Comparison of ENCODE assay signal across 1 cellular context in the genomic region with DNA sequence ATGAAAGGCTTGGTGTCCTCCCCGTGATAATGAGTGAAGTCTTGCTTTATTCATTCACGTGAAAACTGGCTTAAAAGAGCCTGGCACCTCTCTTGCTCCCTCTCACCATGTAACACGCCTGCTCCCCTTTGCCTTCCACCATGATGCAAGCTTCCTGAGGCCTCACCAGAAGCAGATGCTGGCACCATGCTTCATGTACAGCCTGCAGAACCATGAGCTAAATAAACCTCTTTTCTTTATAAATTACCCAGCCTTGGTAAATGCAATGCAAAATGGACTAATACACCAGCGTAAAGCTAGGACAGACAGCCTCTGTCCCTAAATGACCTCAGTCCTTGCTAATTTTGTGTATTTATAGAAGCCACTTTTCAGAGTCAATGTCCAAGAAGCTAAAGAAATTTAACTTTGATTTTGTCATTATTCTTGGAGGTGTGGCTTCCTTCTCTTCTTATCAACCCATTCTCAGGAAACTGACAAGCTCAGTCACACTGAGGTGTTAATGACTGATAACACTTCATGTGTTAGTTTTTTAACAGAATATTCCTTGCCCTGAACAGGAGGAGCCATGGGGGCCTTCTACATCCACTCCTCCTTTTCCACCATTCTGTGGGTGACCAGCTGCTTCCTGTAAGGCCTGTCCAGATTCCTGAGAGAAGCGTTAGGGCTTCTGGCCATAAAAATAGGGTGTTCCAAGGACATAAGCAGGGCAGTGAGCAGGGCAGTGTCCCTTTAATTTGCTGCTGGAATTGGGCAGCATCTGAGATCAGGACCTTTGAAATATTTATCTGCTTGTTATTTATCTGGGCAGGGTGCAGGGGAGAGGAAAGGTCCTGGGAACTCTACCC.
TF ChIP-seq lines count a peak whose summit lies in the region.

No MANE protein-coding gene starts in this region.

TF ChIP-seq in K562, 482 proteins besides CTCF, POLR2A, EP300 and RAD21 (continued from another document and continues in another):
- no peak for TF ChIP-seq ETV6 (IDR thresholded peaks at IDR 0.05; ENCODE audit: borderline replicate concordance in 1 of 2, low read depth in 2 of 2, low read length in 1 of 2)
- no peak for TF ChIP-seq ETV6 (CRISPR knock-in tag; IDR thresholded peaks at IDR 0.05; ENCODE audit: borderline replicate concordance)
- no peak for TF ChIP-seq EZH2 (IDR thresholded peaks at IDR 0.05; ENCODE audit: borderline replicate concordance, low read depth, low read length)
- no peak for TF ChIP-seq FOXA3 (CRISPR knock-in tag; conservative IDR thresholded peaks at IDR 0.05 in 1 of 2, IDR thresholded peaks at IDR 0.05 in 1 of 2)
- no peak for TF ChIP-seq NFXL1 (CRISPR knock-in tag; IDR thresholded peaks at IDR 0.05)
- no peak for TF ChIP-seq ZZZ3 (IDR thresholded peaks at IDR 0.05)
- TF ChIP-seq HIVEP1 (CRISPR knock-in tag; IDR thresholded peaks at IDR 0.05) = no peak
- no peak for TF ChIP-seq RBM39 (optimal IDR thresholded peaks at IDR 0.05; ENCODE audit: low read depth, low read length)
- TF ChIP-seq ADNP (tag; IDR thresholded peaks at IDR 0.05) = 0 out of 2 replicates have a peak, but pooled peaks have one; percentile 38
- TF ChIP-seq ZNF699 (CRISPR knock-in tag; IDR thresholded peaks at IDR 0.05; ENCODE audit: insufficient replicate concordance) = no peak
- no peak for TF ChIP-seq RBM22 (IDR thresholded peaks at IDR 0.05; ENCODE audit: low read depth, low read length, poor library complexity, severe bottlenecking)
- TF ChIP-seq ETS2 (tag; IDR thresholded peaks at IDR 0.05; ENCODE audit: borderline replicate concordance, poor library complexity, severe bottlenecking) = no peak
- no peak for TF ChIP-seq DIDO1 (tag; IDR thresholded peaks at IDR 0.05; ENCODE audit: low read depth)
- TF ChIP-seq, protein P1, sequence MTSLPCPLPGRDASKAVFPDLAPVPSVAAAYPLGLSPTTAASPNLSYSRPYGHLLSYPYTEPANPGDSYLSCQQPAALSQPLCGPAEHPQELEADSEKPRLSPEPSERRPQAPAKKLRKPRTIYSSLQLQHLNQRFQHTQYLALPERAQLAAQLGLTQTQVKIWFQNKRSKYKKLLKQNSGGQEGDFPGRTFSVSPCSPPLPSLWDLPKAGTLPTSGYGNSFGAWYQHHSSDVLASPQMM (CRISPR knock-in tag; IDR thresholded peaks at IDR 0.05) = no peak
- peak; percentile 69; the same call in 1 of the 2 replicates for TF ChIP-seq FOXM1 (IDR thresholded peaks at IDR 0.05; ENCODE audit: low read depth)
- TF ChIP-seq FOXM1 (CRISPR knock-in tag; IDR thresholded peaks at IDR 0.05; ENCODE audit: low read depth) = no peak
- no peak for TF ChIP-seq NFRKB (IDR thresholded peaks at IDR 0.05; ENCODE audit: low read depth)
- no peak for TF ChIP-seq POLR3A (IDR thresholded peaks at IDR 0.05; ENCODE audit: borderline replicate concordance, extremely low read depth, insufficient read depth, insufficient read length)
- no peak for TF ChIP-seq RFX7 (CRISPR knock-in tag; IDR thresholded peaks at IDR 0.05)
- no peak for TF ChIP-seq ZNF444 (CRISPR knock-in tag; IDR thresholded peaks at IDR 0.05)
- TF ChIP-seq ERF (CRISPR knock-in tag; IDR thresholded peaks at IDR 0.05) = no peak
- TF ChIP-seq, protein P2, sequence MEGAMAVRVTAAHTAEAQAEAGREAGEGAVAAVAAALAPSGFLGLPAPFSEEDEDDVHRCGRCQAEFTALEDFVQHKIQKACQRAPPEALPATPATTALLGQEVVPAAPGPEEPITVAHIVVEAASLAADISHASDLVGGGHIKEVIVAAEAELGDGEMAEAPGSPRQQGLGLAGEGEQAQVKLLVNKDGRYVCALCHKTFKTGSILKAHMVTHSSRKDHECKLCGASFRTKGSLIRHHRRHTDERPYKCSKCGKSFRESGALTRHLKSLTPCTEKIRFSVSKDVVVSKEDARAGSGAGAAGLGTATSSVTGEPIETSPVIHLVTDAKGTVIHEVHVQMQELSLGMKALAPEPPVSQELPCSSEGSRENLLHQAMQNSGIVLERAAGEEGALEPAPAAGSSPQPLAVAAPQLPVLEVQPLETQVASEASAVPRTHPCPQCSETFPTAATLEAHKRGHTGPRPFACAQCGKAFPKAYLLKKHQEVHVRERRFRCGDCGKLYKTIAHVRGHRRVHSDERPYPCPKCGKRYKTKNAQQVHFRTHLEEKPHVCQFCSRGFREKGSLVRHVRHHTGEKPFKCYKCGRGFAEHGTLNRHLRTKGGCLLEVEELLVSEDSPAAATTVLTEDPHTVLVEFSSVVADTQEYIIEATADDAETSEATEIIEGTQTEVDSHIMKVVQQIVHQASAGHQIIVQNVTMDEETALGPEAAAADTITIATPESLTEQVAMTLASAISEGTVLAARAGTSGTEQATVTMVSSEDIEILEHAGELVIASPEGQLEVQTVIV (CRISPR knock-in tag; IDR thresholded peaks at IDR 0.05; ENCODE audit: borderline replicate concordance) = no peak
- TF ChIP-seq, protein P3, sequence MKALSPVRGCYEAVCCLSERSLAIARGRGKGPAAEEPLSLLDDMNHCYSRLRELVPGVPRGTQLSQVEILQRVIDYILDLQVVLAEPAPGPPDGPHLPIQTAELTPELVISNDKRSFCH (CRISPR knock-in tag; IDR thresholded peaks at IDR 0.05) = no peak
- TF ChIP-seq, protein P3 (tag; IDR thresholded peaks at IDR 0.05) = no peak
- TF ChIP-seq SMAD4 (CRISPR knock-in tag; conservative IDR thresholded peaks at IDR 0.05) = no peak
- no peak for TF ChIP-seq ESRRB (CRISPR knock-in tag; IDR thresholded peaks at IDR 0.05; ENCODE audit: borderline replicate concordance)
- TF ChIP-seq RBBP5 (IDR thresholded peaks at IDR 0.05; ENCODE audit: borderline replicate concordance, insufficient read depth, low read length, poor library complexity, severe bottlenecking) = no peak
- peak; percentile 55 for TF ChIP-seq HDAC3 (IDR thresholded peaks at IDR 0.05; ENCODE audit: borderline replicate concordance, partially characterized antibody)
- no peak for TF ChIP-seq GABPA (tag; conservative IDR thresholded peaks at IDR 0.05; ENCODE audit: low read depth)
- TF ChIP-seq, protein P4, sequence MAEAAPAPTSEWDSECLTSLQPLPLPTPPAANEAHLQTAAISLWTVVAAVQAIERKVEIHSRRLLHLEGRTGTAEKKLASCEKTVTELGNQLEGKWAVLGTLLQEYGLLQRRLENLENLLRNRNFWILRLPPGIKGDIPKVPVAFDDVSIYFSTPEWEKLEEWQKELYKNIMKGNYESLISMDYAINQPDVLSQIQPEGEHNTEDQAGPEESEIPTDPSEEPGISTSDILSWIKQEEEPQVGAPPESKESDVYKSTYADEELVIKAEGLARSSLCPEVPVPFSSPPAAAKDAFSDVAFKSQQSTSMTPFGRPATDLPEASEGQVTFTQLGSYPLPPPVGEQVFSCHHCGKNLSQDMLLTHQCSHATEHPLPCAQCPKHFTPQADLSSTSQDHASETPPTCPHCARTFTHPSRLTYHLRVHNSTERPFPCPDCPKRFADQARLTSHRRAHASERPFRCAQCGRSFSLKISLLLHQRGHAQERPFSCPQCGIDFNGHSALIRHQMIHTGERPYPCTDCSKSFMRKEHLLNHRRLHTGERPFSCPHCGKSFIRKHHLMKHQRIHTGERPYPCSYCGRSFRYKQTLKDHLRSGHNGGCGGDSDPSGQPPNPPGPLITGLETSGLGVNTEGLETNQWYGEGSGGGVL (CRISPR knock-in tag; IDR thresholded peaks at IDR 0.05) = no peak
- TF ChIP-seq, protein P5, sequence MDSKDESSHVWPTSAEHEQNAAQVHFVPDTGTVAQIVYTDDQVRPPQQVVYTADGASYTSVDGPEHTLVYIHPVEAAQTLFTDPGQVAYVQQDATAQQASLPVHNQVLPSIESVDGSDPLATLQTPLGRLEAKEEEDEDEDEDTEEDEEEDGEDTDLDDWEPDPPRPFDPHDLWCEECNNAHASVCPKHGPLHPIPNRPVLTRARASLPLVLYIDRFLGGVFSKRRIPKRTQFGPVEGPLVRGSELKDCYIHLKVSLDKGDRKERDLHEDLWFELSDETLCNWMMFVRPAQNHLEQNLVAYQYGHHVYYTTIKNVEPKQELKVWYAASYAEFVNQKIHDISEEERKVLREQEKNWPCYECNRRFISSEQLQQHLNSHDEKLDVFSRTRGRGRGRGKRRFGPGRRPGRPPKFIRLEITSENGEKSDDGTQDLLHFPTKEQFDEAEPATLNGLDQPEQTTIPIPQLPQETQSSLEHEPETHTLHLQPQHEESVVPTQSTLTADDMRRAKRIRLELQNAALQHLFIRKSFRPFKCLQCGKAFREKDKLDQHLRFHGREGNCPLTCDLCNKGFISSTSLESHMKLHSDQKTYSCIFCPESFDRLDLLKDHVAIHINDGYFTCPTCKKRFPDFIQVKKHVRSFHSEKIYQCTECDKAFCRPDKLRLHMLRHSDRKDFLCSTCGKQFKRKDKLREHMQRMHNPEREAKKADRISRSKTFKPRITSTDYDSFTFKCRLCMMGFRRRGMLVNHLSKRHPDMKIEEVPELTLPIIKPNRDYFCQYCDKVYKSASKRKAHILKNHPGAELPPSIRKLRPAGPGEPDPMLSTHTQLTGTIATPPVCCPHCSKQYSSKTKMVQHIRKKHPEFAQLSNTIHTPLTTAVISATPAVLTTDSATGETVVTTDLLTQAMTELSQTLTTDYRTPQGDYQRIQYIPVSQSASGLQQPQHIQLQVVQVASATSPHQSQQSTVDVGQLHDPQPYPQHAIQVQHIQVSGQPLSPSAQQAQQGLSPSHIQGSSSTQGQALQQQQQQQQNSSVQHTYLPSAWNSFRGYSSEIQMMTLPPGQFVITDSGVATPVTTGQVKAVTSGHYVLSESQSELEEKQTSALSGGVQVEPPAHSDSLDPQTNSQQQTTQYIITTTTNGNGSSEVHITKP (IDR thresholded peaks at IDR 0.05; ENCODE audit: partially characterized antibody) = no peak
- no peak for TF ChIP-seq BDP1 (IDR thresholded peaks at IDR 0.05; ENCODE audit: insufficient read depth, insufficient read length)
- TF ChIP-seq MAFF (IDR thresholded peaks at IDR 0.05; ENCODE audit: low read length) = no peak; the same call in 1 of the 2 replicates
- no peak for TF ChIP-seq HMG20A (CRISPR knock-in tag; conservative IDR thresholded peaks at IDR 0.05)
- peak in 1 of 2 experiments; percentile 78; a peak in 2 of 3 replicates for TF ChIP-seq CBX3 (IDR thresholded peaks at IDR 0.05; ENCODE audit: borderline replicate concordance in 1 of 2, low read length in 2 of 2)
- no peak for TF ChIP-seq NR2F6 (CRISPR knock-in tag; IDR thresholded peaks at IDR 0.05)
- no peak for TF ChIP-seq PRMT5 (CRISPR knock-in tag; IDR thresholded peaks at IDR 0.05)
- no peak for TF ChIP-seq ILF3 (IDR thresholded peaks at IDR 0.05; ENCODE audit: borderline replicate concordance)
- TF ChIP-seq ETV1 (tag; conservative IDR thresholded peaks at IDR 0.05; ENCODE audit: low read depth) = no peak
- TF ChIP-seq, protein P6, sequence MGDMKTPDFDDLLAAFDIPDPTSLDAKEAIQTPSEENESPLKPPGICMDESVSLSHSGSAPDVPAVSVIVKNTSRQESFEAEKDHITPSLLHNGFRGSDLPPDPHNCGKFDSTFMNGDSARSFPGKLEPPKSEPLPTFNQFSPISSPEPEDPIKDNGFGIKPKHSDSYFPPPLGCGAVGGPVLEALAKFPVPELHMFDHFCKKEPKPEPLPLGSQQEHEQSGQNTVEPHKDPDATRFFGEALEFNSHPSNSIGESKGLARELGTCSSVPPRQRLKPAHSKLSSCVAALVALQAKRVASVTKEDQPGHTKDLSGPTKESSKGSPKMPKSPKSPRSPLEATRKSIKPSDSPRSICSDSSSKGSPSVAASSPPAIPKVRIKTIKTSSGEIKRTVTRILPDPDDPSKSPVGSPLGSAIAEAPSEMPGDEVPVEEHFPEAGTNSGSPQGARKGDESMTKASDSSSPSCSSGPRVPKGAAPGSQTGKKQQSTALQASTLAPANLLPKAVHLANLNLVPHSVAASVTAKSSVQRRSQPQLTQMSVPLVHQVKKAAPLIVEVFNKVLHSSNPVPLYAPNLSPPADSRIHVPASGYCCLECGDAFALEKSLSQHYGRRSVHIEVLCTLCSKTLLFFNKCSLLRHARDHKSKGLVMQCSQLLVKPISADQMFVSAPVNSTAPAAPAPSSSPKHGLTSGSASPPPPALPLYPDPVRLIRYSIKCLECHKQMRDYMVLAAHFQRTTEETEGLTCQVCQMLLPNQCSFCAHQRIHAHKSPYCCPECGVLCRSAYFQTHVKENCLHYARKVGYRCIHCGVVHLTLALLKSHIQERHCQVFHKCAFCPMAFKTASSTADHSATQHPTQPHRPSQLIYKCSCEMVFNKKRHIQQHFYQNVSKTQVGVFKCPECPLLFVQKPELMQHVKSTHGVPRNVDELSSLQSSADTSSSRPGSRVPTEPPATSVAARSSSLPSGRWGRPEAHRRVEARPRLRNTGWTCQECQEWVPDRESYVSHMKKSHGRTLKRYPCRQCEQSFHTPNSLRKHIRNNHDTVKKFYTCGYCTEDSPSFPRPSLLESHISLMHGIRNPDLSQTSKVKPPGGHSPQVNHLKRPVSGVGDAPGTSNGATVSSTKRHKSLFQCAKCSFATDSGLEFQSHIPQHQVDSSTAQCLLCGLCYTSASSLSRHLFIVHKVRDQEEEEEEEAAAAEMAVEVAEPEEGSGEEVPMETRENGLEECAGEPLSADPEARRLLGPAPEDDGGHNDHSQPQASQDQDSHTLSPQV (IDR thresholded peaks at IDR 0.05) = 0 out of 2 replicates have a peak, but pooled peaks have one; percentile 11
- no peak for TF ChIP-seq FOXK1 (CRISPR knock-in tag; IDR thresholded peaks at IDR 0.05; ENCODE audit: borderline replicate concordance)
